In genomic region chr11:63710476-63711217, GRCh38 we compare ENCODE assay signal across 12 cellular contexts. TPM values are rescaled to one million over a fixed set of nuclear protein-coding genes. Genes with fewer than 3 reads are reported as not detected.
DNase-seq lines count a peak whose midpoint lies in the region; ATAC-seq and TF ChIP-seq lines count a peak whose summit lies in the region.
"Had no signal": no experiment of that assay in that cellular context is flagged by ENCODE, and none has a peak within 500 bp of the region (broad histone marks: within the 10 kb centered on the region; RNA-seq: fewer than 3 reads in every experiment).

No MANE protein-coding gene starts in this region.

- no peak overlapping the region for H2AFZ ChIP-seq in osteoblast (ENCODE audit: low read length)

- H3K4me3 Mint-ChIP-seq in Caco-2 (ENCODE audit: unreplicated experiment), result peak overlapping the region; percentile 64
- H3K4me3 Mint-ChIP-seq in CD4-positive, alpha-beta memory T cell, result no peak overlapping the region
- H3K4me3 Mint-ChIP-seq in activated T-cell treated with anti-CD3 and anti-CD28 coated beads, Interleukin-2, amount 50 U/mL, for 4 hours, result no peak overlapping the region

- H3K4me1 ChIP-seq in Caco-2 (peaks cover 8% of the 10 kb centered on the region), osteoblast (ENCODE audit: insufficient read depth, low read length) (peaks cover 19% of the 10 kb centered on the region)
- H3K4me1 ChIP-seq in CD4-positive, alpha-beta memory T cell (ENCODE audit: insufficient read depth, low read length), result no peaks in the 10 kb centered on the region

- H3K27me3 Mint-ChIP-seq in Caco-2 (ENCODE audit: insufficient read depth, unreplicated experiment), result no peaks in the 10 kb centered on the region
- no peaks in the 10 kb centered on the region for H3K27me3 Mint-ChIP-seq in CD4-positive, alpha-beta memory T cell
- H3K27me3 Mint-ChIP-seq in activated T-cell treated with anti-CD3 and anti-CD28 coated beads, Interleukin-2, amount 50 U/mL, for 4 hours (ENCODE audit: low read depth), result no peaks in the 10 kb centered on the region

- H3K79me2 ChIP-seq in osteoblast (ENCODE audit: insufficient read depth, low read length), result peaks cover 79% of the 10 kb centered on the region

- peaks cover 23% of the 10 kb centered on the region for H3K36me3 Mint-ChIP-seq in Caco-2 (ENCODE audit: insufficient read depth, unreplicated experiment)
- peaks cover 0 to 2% of the 10 kb centered on the region in 2 donors for H3K36me3 Mint-ChIP-seq in CD4-positive, alpha-beta memory T cell
- H3K36me3 Mint-ChIP-seq in activated T-cell treated with anti-CD3 and anti-CD28 coated beads, Interleukin-2, amount 50 U/mL, for 4 hours (ENCODE audit: insufficient read depth), result peaks cover 5% of the 10 kb centered on the region

- intact Hi-C loops in Caco-2 (cut with micrococcal nuclease; ENCODE audit: unreplicated experiment), result loop anchor here (1.0 to 5.0 kb wide), 3 partner anchors 29 to 73 kb away; partner anchors contain the start of genes ATL3 and RTN3
- intact Hi-C loops in CD4-positive, alpha-beta memory T cell (cut with micrococcal nuclease), result no loop called here

- H3K27me3 ChIP-seq in Caco-2 (replicated peaks; ENCODE audit: control insufficient read depth, insufficient read depth, low read length), result no peaks in the 10 kb centered on the region
- H3K27me3 ChIP-seq in osteoblast (ENCODE audit: insufficient read depth, low read length), result no peaks in the 10 kb centered on the region
- no peaks in the 10 kb centered on the region for H3K27me3 ChIP-seq in CD4-positive, alpha-beta memory T cell (ENCODE audit: insufficient read depth, low read length)
- H3K27me3 ChIP-seq: adrenal gland had no signal

- peak overlapping the region; percentile 67 for H3K27ac ChIP-seq in osteoblast (ENCODE audit: low read depth, low read length)
- H3K27ac ChIP-seq in CD4-positive, alpha-beta memory T cell (ENCODE audit: low read depth, low read length), result no peak overlapping the region
- H3K27ac ChIP-seq: epithelial cell of prostate had no signal

- H3K4me3 ChIP-seq in Caco-2 (ENCODE audit: low read depth, low read length) (no peak overlapping the region), fibroblast of villous mesenchyme (ENCODE audit: low read depth, low read length) (peak overlapping the region; percentile 25), osteoblast (ENCODE audit: insufficient read depth, low read length) (no peak overlapping the region)
- no peak overlapping the region for H3K4me3 ChIP-seq in CD4-positive, alpha-beta memory T cell (ENCODE audit: low read length in 2 of 2)
- H3K4me3 ChIP-seq: adrenal gland had no signal

- ATAC-seq in activated T-cell treated with anti-CD3 and anti-CD28 coated beads, Interleukin-2, amount 50 U/mL, for 4 hours, result no peak

- CTCF ChIA-PET in Caco-2 (lab: Charles Lee), result interaction anchor here (0.6 to 1.3 kb wide), 15 partner anchors 14 to 1836 kb away, joined by 3 to 12 read pairs (median 6); partner anchors contain the start of genes ATL3, RTN3 and SLC22A9
- CTCF ChIA-PET in CD4-positive, alpha-beta memory T cell (lab: Charles Lee; ENCODE audit: partially characterized antibody), result interaction anchor here (4.0 kb wide), 1 partner anchor 27 kb away, joined by 12 read pairs; no protein-coding TSS in a partner anchor

- no peaks in the 10 kb centered on the region for H3K9me3 Mint-ChIP-seq in Caco-2 (ENCODE audit: unreplicated experiment)
- no peaks in the 10 kb centered on the region for H3K9me3 Mint-ChIP-seq in CD4-positive, alpha-beta memory T cell
- H3K9me3 Mint-ChIP-seq in activated T-cell treated with anti-CD3 and anti-CD28 coated beads, Interleukin-2, amount 50 U/mL, for 4 hours, result no peaks in the 10 kb centered on the region

- BruUV-seq in Caco-2 (replicated peaks; lab: Mats Ljungman, UMichigan), result no TSS peak

- H3K4me1 Mint-ChIP-seq in Caco-2 (ENCODE audit: low read depth, unreplicated experiment), result peaks cover 17% of the 10 kb centered on the region
- peaks cover 3 to 7% (median 5%) of the 10 kb centered on the region in 4 donors for H3K4me1 Mint-ChIP-seq in CD4-positive, alpha-beta memory T cell
- no peaks in the 10 kb centered on the region for H3K4me1 Mint-ChIP-seq in activated T-cell treated with anti-CD3 and anti-CD28 coated beads, Interleukin-2, amount 50 U/mL, for 4 hours (ENCODE audit: low read depth)

- no peaks in the 10 kb centered on the region for H3K9me3 ChIP-seq in Caco-2
- H3K9me3 ChIP-seq in osteoblast (ENCODE audit: low read depth, low read length), result no peaks in the 10 kb centered on the region
- no peaks in the 10 kb centered on the region for H3K9me3 ChIP-seq in CD4-positive, alpha-beta memory T cell (ENCODE audit: control insufficient read depth in 1 of 2, low read length in 2 of 2)
- H3K9me3 ChIP-seq: adrenal gland had no signal

- peaks cover 3% of the 10 kb centered on the region for H4K20me1 ChIP-seq in osteoblast (ENCODE audit: insufficient read depth, low read length)

- DNase-seq in Caco-2 (peak; percentile 76 to 82), RPMI7951 (ENCODE audit: low read depth) (peak; percentile 13), fibroblast of villous mesenchyme (ENCODE audit: low read depth) (peak; percentile 99), osteoblast (ENCODE audit: insufficient read length, low spot score, missing footprints) (peak; percentile 56), NOMO-1 treated with dmso at 0.1 percent for 144 hours (lab: John Stamatoyannopoulos, UW; ENCODE audit: unreplicated experiment) (no peak), DMS 273 (lab: John Stamatoyannopoulos, UW; ENCODE audit: unreplicated experiment) (no peak)
- no peak for DNase-seq in CD4-positive, alpha-beta memory T cell
- no peak for DNase-seq in activated T-cell treated with anti-CD3 and anti-CD28 coated beads, Interleukin-2, amount 50 U/mL, for 4 hours
- DNase-seq: kidney glomerular epithelial cell, NCI-H69 had no signal

- H3K27ac Mint-ChIP-seq in Caco-2 (ENCODE audit: unreplicated experiment), result peak overlapping the region; percentile 98
- H3K27ac Mint-ChIP-seq in CD4-positive, alpha-beta memory T cell, result peak overlapping the region in 3 of 7 donors; percentile 43 to 55 (median 52)

- POLR2A ChIA-PET in Caco-2 (lab: Charles Lee), result interaction anchor here (0.5 to 1.1 kb wide), 7 partner anchors 29 to 869 kb away, joined by 3 to 7 read pairs (median 4); partner anchors contain the start of genes NAA40 and RTN3
- POLR2A ChIA-PET in CD4-positive, alpha-beta memory T cell (lab: Charles Lee; ENCODE audit: partially characterized antibody), result no interaction called here

- peak overlapping the region; percentile 14 for H3K4me2 ChIP-seq in osteoblast (ENCODE audit: insufficient read depth, low read length)

- TF ChIP-seq CTCF in Caco-2 (IDR thresholded peaks at IDR 0.05; ENCODE audit: insufficient read depth in 1 of 2, low read depth in 1 of 2, low read length in 1 of 2, severe bottlenecking in 1 of 2, unreplicated experiment in 1 of 2) (peak; percentile 41 to 43), fibroblast of villous mesenchyme (IDR thresholded peaks at IDR 0.05; ENCODE audit: insufficient read depth, low read depth, low read length) (peak; percentile 32), osteoblast (IDR thresholded peaks at IDR 0.05; ENCODE audit: extremely low read depth, low read depth, low read length) (peak; percentile 35)

- no peaks in the 10 kb centered on the region for H3K36me3 ChIP-seq in Caco-2 (ENCODE audit: control insufficient read depth, insufficient read depth, low read length)
- H3K36me3 ChIP-seq in osteoblast (ENCODE audit: insufficient read depth, low read length), result no peaks in the 10 kb centered on the region
- no peaks in the 10 kb centered on the region for H3K36me3 ChIP-seq in CD4-positive, alpha-beta memory T cell (ENCODE audit: insufficient read depth, low read length)
- H3K36me3 ChIP-seq: adrenal gland had no signal

RNA-seq across cellular contexts. Expression of gene RTN3, which starts 29.3 kb away (rescaled TPM):
- total RNA-seq in Caco-2 (2022) (162 and 179 TPM in 2 replicates), fibroblast of villous mesenchyme (61.5 and 70.0 TPM in 2 replicates), osteoblast (101 and 108 TPM in 2 replicates)
- 109 and 114 TPM in 2 replicates for total RNA-seq in RPMI7951 (2014; rRNA removed; shearing (Covaris generic))
- total RNA-seq in CD4-positive, alpha-beta memory T cell, result 10 to 100 TPM; 41.7 to 41.8 TPM
- polyA plus RNA-seq in CD4-positive, alpha-beta memory T cell, result 10 to 100 TPM; 43.9 to 72.9 TPM
- 10 to 100 TPM; 24.7 to 30.9 (median 26.7) TPM for total RNA-seq in activated T-cell treated with anti-CD3 and anti-CD28 coated beads, Interleukin-2, amount 50 U/mL, for 4 hours

RNA-seq across cellular contexts. Expression of gene ATL3, which starts 39.5 kb away (rescaled TPM):
- total RNA-seq in Caco-2 (2022), result 50.2 and 55.1 TPM in 2 replicates
- total RNA-seq in RPMI7951 (2014; rRNA removed; shearing (Covaris generic)), result 128 and 139 TPM in 2 replicates
- total RNA-seq in fibroblast of villous mesenchyme, result 123 and 152 TPM in 2 replicates
- total RNA-seq in osteoblast, result 276 and 300 TPM in 2 replicates
- 10 to 100 TPM; 40.4 to 43.3 TPM for total RNA-seq in CD4-positive, alpha-beta memory T cell
- polyA plus RNA-seq in CD4-positive, alpha-beta memory T cell, result 10 to 100 TPM; 22.2 to 29.3 TPM
- total RNA-seq in activated T-cell treated with anti-CD3 and anti-CD28 coated beads, Interleukin-2, amount 50 U/mL, for 4 hours, result 10 to 100 TPM; 49.1 to 52.5 (median 49.8) TPM

RNA-seq across cellular contexts. Expression of gene ZFTA, which starts 57.9 kb away (rescaled TPM):
- total RNA-seq in Caco-2 (2022) (30.8 and 31.0 TPM in 2 replicates), fibroblast of villous mesenchyme (12.2 and 16.0 TPM in 2 replicates), osteoblast (14.5 and 15.3 TPM in 2 replicates)
- total RNA-seq in RPMI7951 (2014; rRNA removed; shearing (Covaris generic)), result 6.0 and 8.0 TPM in 2 replicates
- total RNA-seq in CD4-positive, alpha-beta memory T cell, result 1 to 10 TPM; 1.4 to 1.7 TPM
- polyA plus RNA-seq in CD4-positive, alpha-beta memory T cell, result under 1 TPM in 1 of 2 donors, not detected in 1; 0.06 TPM
- total RNA-seq in activated T-cell treated with anti-CD3 and anti-CD28 coated beads, Interleukin-2, amount 50 U/mL, for 4 hours, result 1 to 10 TPM; 6.3 to 8.6 (median 7.8) TPM

Comparison
In these comparisons a context has a peak if more than half of its experiments do, and no peak if none do; other contexts are left out.
1. DNase-seq: peak in Caco-2 (2 of 2), RPMI7951 (single experiment), fibroblast of villous mesenchyme (single experiment) and osteoblast (single experiment); none in NOMO-1 treated with dmso at 0.1 percent for 144 hours (single experiment), CD4-positive, alpha-beta memory T cell (0 of 5), activated T-cell treated with anti-CD3 and anti-CD28 coated beads, Interleukin-2, amount 50 U/mL, for 4 hours (single experiment) and DMS 273 (single experiment).
2. Peak in every context shown above with its lines, with median percentiles within 50 percentile points of each other: CTCF ChIP-seq.